Comparison of ENCODE assay signal across 9 cellular contexts in genomic region chr19:18193388-18194207, GRCh38. TPM values are rescaled to one million over a fixed set of nuclear protein-coding genes. Genes with fewer than 3 reads are reported as not detected.
DNase-seq lines count a peak whose midpoint lies in the region; ATAC-seq and TF ChIP-seq lines count a peak whose summit lies in the region.
"Had no signal": no experiment of that assay in that cellular context is flagged by ENCODE, and none has a peak within 500 bp of the region (broad histone marks: within the 10 kb centered on the region; RNA-seq: fewer than 3 reads in every experiment).

No MANE protein-coding gene starts in this region.

- H2BK5ac ChIP-seq in IMR-90 (ENCODE audit: low read depth, low read length, poor library complexity, severe bottlenecking): no peak overlapping the region

- no peak overlapping the region for H2BK20ac ChIP-seq in IMR-90 (ENCODE audit: low read depth, low read length)

- H2BK120ac ChIP-seq in IMR-90 (ENCODE audit: low read depth, low read length): no peak overlapping the region

- H3K4me1 Mint-ChIP-seq in brain: peaks cover 27% of the 10 kb centered on the region

- ATAC-seq in IMR-90 (ENCODE audit: low read depth) (no peak), lung (ENCODE audit: insufficient read depth, low FRiP score) (no peak), GM19351 (IDR thresholded peaks at IDR 0.05; ENCODE audit: unreplicated experiment) (no peak)

- H3K9ac ChIP-seq in IMR-90 (ENCODE audit: low read depth, low read length): peak overlapping the region; percentile 15

- BruUV-seq in IMR-90 (replicated peaks; lab: Mats Ljungman, UMichigan): no TSS peak

- H3K9me1 ChIP-seq in IMR-90 (ENCODE audit: insufficient read depth, low read length): peaks cover 8% of the 10 kb centered on the region; the same call in 1 of the 2 replicates

- peaks cover 8% of the 10 kb centered on the region for H3K4me1 ChIP-seq in IMR-90 (ENCODE audit: control insufficient read depth, insufficient read depth, low read length)
- H3K4me1 ChIP-seq in lung (ENCODE audit: control insufficient read depth in 2 of 2, insufficient read depth in 2 of 2, low read length in 2 of 2): peaks cover 0 to 9% of the 10 kb centered on the region in 2 donors
- peaks cover 0 to 12% of the 10 kb centered on the region in 2 donors for H3K4me1 ChIP-seq in uterus

- H3K27me3 Mint-ChIP-seq in brain: peaks cover 4% of the 10 kb centered on the region

- H2AK9ac ChIP-seq in IMR-90 (replicated peaks; ENCODE audit: low read depth, low read length, poor library complexity): peak overlapping the region; percentile 77

- no peak overlapping the region for H4K8ac ChIP-seq in IMR-90 (ENCODE audit: low read depth in 2 of 2, low read length in 2 of 2)

- H3K9me3 ChIP-seq in IMR-90 (ENCODE audit: control insufficient read depth, insufficient read depth, low read length) (no peaks in the 10 kb centered on the region), lung (ENCODE audit: control insufficient read depth in 2 of 2, insufficient read depth in 1 of 2, low read length in 1 of 2) (no peaks in the 10 kb centered on the region), uterus (no peaks in the 10 kb centered on the region)

- no peak overlapping the region for H4K91ac ChIP-seq in IMR-90 (ENCODE audit: insufficient read depth, low read depth, low read length)

- no peak overlapping the region for H3K14ac ChIP-seq in IMR-90 (replicated peaks; ENCODE audit: low read depth, low read length)

- 31% methylated on average over 10 of the region's 50 CpGs; no CpG with 5 or more reads in 1 of the 2 experiments for WGBS in IMR-90 (ENCODE audit: extremely low coverage in 2 of 2, insufficient read length in 1 of 2), 2 experiments
- WGBS in lung, 2 donors: 6 to 7% methylated on average over 50 of the region's 50 CpGs

- H3K4me3 Mint-ChIP-seq in brain: peak overlapping the region; percentile 78 to 92 (median 90)

- TF ChIP-seq POLR2A in IMR-90 (IDR thresholded peaks at IDR 0.05; ENCODE audit: low read depth, low read length) (no peak), uterus (IDR thresholded peaks at IDR 0.05) (no peak)

- H3K27me3 ChIP-seq in GM06990 (replicated peaks; ENCODE audit: control insufficient read depth, insufficient read depth, low read length) (no peaks in the 10 kb centered on the region), IMR-90 (ENCODE audit: control insufficient read depth, insufficient read depth, low read length) (no peaks in the 10 kb centered on the region), lung (ENCODE audit: control insufficient read depth, insufficient read depth) (no peaks in the 10 kb centered on the region), uterus (no peaks in the 10 kb centered on the region)

- CTCF ChIA-PET in IMR-90 (lab: Yijun Ruan, JAX): no interaction called here

- H3K4me2 ChIP-seq in IMR-90 (ENCODE audit: low read depth, low read length): peak overlapping the region; percentile 90

- intact Hi-C loops in IMR-90 (cut with micrococcal nuclease): loop anchor here (1.0 kb wide), 1 partner anchor 11 kb away; the partner anchor contains the start of gene RAB3A
- intact Hi-C loops in uterus (cut with DNase I; ENCODE audit: low total_unique reads): no loop called here

- in situ Hi-C loops in IMR-90 (cut with MboI; ENCODE audit: low sequenced_read_pairs): loop anchor here (10.0 kb wide), 2 partner anchors 131 to 221 kb away; partner anchors contain the start of genes LSM4 and SSBP4

- peaks cover 8% of the 10 kb centered on the region for H4K20me1 ChIP-seq in IMR-90 (ENCODE audit: insufficient read depth, low read length)

- no peak overlapping the region for H3K4ac ChIP-seq in IMR-90 (ENCODE audit: low read depth, low read length)

- peak overlapping the region; percentile 97 for H2AFZ ChIP-seq in IMR-90 (replicated peaks; ENCODE audit: low read length, poor library complexity)

- 0 out of 2 replicates have a peak overlapping the region, but pooled peaks have one; percentile 24 for H2AK5ac ChIP-seq in IMR-90 (ENCODE audit: low read depth, low read length)

- peaks cover 7 to 15% of the 10 kb centered on the region in 2 experiments; a peak in 3 of 4 replicates for H3K79me1 ChIP-seq in IMR-90 (ENCODE audit: low read depth in 1 of 2, low read length in 2 of 2)

- peak overlapping the region; percentile 70 for H3K4me3 ChIP-seq in GM06990 (replicated peaks; ENCODE audit: low read depth, low read length)
- H3K4me3 ChIP-seq in IMR-90 (ENCODE audit: insufficient read depth, low read depth, low read length): peak overlapping the region; percentile 55
- peak overlapping the region; percentile 77 for H3K4me3 ChIP-seq in lung
- H3K4me3 ChIP-seq in uterus: peak overlapping the region; percentile 80 to 97

- no peak overlapping the region for H4K5ac ChIP-seq in IMR-90 (ENCODE audit: low read depth, low read length)

- no peak for TF ChIP-seq RAD21 in IMR-90 (IDR thresholded peaks at IDR 0.05; ENCODE audit: low read length)

- DNase-seq in GM06990 (ENCODE audit: extremely low read depth, insufficient read length) (no peak), IMR-90 (no peak), lung (ENCODE audit: low spot score) (no peak), uterus (peak in 1 of 2 donors; percentile 34), NCI-H1930 (lab: John Stamatoyannopoulos, UW) (no peak), NCI-H2171 (lab: John Stamatoyannopoulos, UW) (no peak)

- H3K36me3 Mint-ChIP-seq in brain: peaks cover 8% of the 10 kb centered on the region

- dilution Hi-C loops in IMR-90 (cut with HindIII; ENCODE audit: low sequenced_read_pairs, unreplicated experiment): no loop called here

- peak overlapping the region; percentile 71; the same call in 1 of the 2 replicates for H3K23ac ChIP-seq in IMR-90 (ENCODE audit: low read depth, low read length)

- no peak overlapping the region for H3K18ac ChIP-seq in IMR-90 (ENCODE audit: low read depth, low read length)

- H3K27ac ChIP-seq in IMR-90 (ENCODE audit: insufficient read depth, low read length): peak overlapping the region; percentile 10; the same call in 1 of the 2 replicates
- peak overlapping the region; percentile 84 to 87 for H3K27ac ChIP-seq in lung (ENCODE audit: low read depth in 1 of 2, low read length in 1 of 2)
- peak overlapping the region; percentile 77 to 88 for H3K27ac ChIP-seq in uterus

- no peak overlapping the region for H3K56ac ChIP-seq in IMR-90 (ENCODE audit: extremely low read depth, insufficient read depth, low read length)

- H2BK15ac ChIP-seq in IMR-90 (ENCODE audit: low read depth, low read length): no peak overlapping the region

- TF ChIP-seq CTCF in GM06990 (IDR thresholded peaks at IDR 0.05; ENCODE audit: insufficient read depth, low read length, poor library complexity, severe bottlenecking) (no peak), IMR-90 (conservative IDR thresholded peaks at IDR 0.05; ENCODE audit: low read depth, low read length) (no peak), brain (conservative IDR thresholded peaks at IDR 0.05) (no peak), lung (IDR thresholded peaks at IDR 0.05; ENCODE audit: control extremely low read depth, extremely low read depth) (no peak), uterus (IDR thresholded peaks at IDR 0.05) (no peak)

- peaks cover 12% of the 10 kb centered on the region for H3K36me3 ChIP-seq in GM06990 (ENCODE audit: control insufficient read depth, insufficient read depth, low read length)
- peaks cover 23% of the 10 kb centered on the region for H3K36me3 ChIP-seq in IMR-90 (ENCODE audit: control insufficient read depth, insufficient read depth, low read length)
- H3K36me3 ChIP-seq in lung (ENCODE audit: control insufficient read depth in 2 of 2, insufficient read depth in 2 of 2, low read length in 2 of 2): peaks cover 0 to 23% of the 10 kb centered on the region in 2 donors
- no peaks in the 10 kb centered on the region for H3K36me3 ChIP-seq in uterus

- peak overlapping the region; percentile 38 to 98 (median 97) for H3K27ac Mint-ChIP-seq in brain

- POLR2A ChIA-PET in IMR-90 (lab: Charles Lee; ENCODE audit: unreplicated experiment): interaction anchor here (2.2 kb wide), 1 partner anchor 88 kb away, joined by 5 read pairs; the partner anchor contains the start of gene JUND

- H3K9me3 Mint-ChIP-seq in brain: peaks cover 0 to 4% (median 0%) of the 10 kb centered on the region in 5 experiments

RNA-seq across cellular contexts. Expression of gene MPV17L2, which starts 0.6 kb away (rescaled TPM):
- total RNA-seq in IMR-90 (2012; rRNA removed) (7.2 TPM in 2 replicates), lung (10 to 100 TPM in 1 of 2 donors, 1 to 10 TPM in 1; 3.2 to 13.7 TPM), uterus (10 to 100 TPM in 3 of 4 donors, 1 to 10 TPM in 1; 5.2 to 19.7 (median 11.1) TPM)
- polyA plus RNA-seq in IMR-90 (2012; rRNA removed) (19.5 and 22.5 TPM in 2 replicates), brain (ENCODE audit: insufficient read depth, low read depth, low replicate concordance) (19.0 TPM), lung (10 to 100 TPM; 22.7 to 28.0 TPM)
- polyA plus RNA-seq in IMR-90 (2012; cell fraction: cytosol; rRNA removed): 17.4 and 27.3 TPM in 2 replicates
- 3.9 and 10.3 TPM in 2 replicates for polyA plus RNA-seq in IMR-90 (2012; cell fraction: nucleus; rRNA removed; ENCODE audit: low replicate concordance)

RNA-seq across cellular contexts. Expression of gene RAB3A, which starts 10.2 kb away (rescaled TPM):
- 2.8 and 3.0 TPM in 2 replicates for total RNA-seq in IMR-90 (2012; rRNA removed)
- 13.4 and 13.6 TPM in 2 replicates for polyA plus RNA-seq in IMR-90 (2012; rRNA removed)
- polyA plus RNA-seq in IMR-90 (2012; cell fraction: cytosol; rRNA removed): 8.6 and 29.3 TPM in 2 replicates
- 35.0 and 55.7 TPM in 2 replicates for polyA plus RNA-seq in IMR-90 (2012; cell fraction: nucleus; rRNA removed; ENCODE audit: low replicate concordance)
- polyA plus RNA-seq in brain (ENCODE audit: insufficient read depth, low read depth, low replicate concordance): 184 TPM
- total RNA-seq in lung: 1 to 10 TPM; 3.1 to 6.7 TPM
- 1 to 10 TPM; 1.1 to 1.5 TPM for polyA plus RNA-seq in lung
- 1 to 10 TPM in 1 of 4 donors, under 1 TPM in 2, not detected in 1; 0.69 to 3.8 (median 0.77) TPM for total RNA-seq in uterus

RNA-seq across cellular contexts. Expression of gene IFI30, which starts 20.0 kb away (rescaled TPM):
- 1.1 and 2.3 TPM in 2 replicates for total RNA-seq in IMR-90 (2012; rRNA removed)
- 2.3 and 4.0 TPM in 2 replicates for polyA plus RNA-seq in IMR-90 (2012; rRNA removed)
- 3.1 TPM in 1 of 2 replicates, not detected in the other for polyA plus RNA-seq in IMR-90 (2012; cell fraction: cytosol; rRNA removed)
- 1.6 and 2.1 TPM in 2 replicates for polyA plus RNA-seq in IMR-90 (2012; cell fraction: nucleus; rRNA removed; ENCODE audit: low replicate concordance)
- polyA plus RNA-seq in brain (ENCODE audit: insufficient read depth, low read depth, low replicate concordance): 55.7 TPM
- total RNA-seq in lung: 100 to 1,000 TPM; 205 to 612 TPM
- polyA plus RNA-seq in lung: 1,000 to 10,000 TPM in 1 of 2 donors, 100 to 1,000 TPM in 1; 440 to 1,883 TPM
- total RNA-seq in uterus: 10 to 100 TPM in 2 of 4 donors, 1 to 10 TPM in 2; 4.1 to 17.4 (median 11.4) TPM

RNA-seq across cellular contexts. Expression of gene PDE4C, which starts 32.6 kb away (rescaled TPM):
- total RNA-seq in IMR-90 (2012; rRNA removed) (0.18 TPM in 1 of 2 replicates, not detected in the other), lung (10 to 100 TPM in 1 of 2 donors, 1 to 10 TPM in 1; 3.6 to 32.4 TPM), uterus (1 to 10 TPM in 2 of 4 donors, not detected in 2; 1.7 to 3.3 TPM)
- polyA plus RNA-seq in IMR-90 (2012; rRNA removed) (0.22 and 0.24 TPM in 2 replicates), brain (ENCODE audit: insufficient read depth, low read depth, low replicate concordance) (0.25 TPM), lung (1 to 10 TPM in 1 of 2 donors, under 1 TPM in 1; 0.32 to 4.8 TPM)
- 0.30 and 0.40 TPM in 2 replicates for polyA plus RNA-seq in IMR-90 (2012; cell fraction: cytosol; rRNA removed)
- 3.4 and 5.3 TPM in 2 replicates for polyA plus RNA-seq in IMR-90 (2012; cell fraction: nucleus; rRNA removed; ENCODE audit: low replicate concordance)
- total RNA-seq: T-helper 2 cell treated with Interferon-gamma antibody and Interleukin-4, amounts not matched to agents 100 ng/mL and 5 ng/mL, for 36 hours had no signal

RNA-seq across cellular contexts. Expression of gene PIK3R2, which starts 40.6 kb away (rescaled TPM):
- 8.9 and 12.2 TPM in 2 replicates for total RNA-seq in IMR-90 (2012; rRNA removed)
- polyA plus RNA-seq in IMR-90 (2012; rRNA removed): 25.1 and 27.7 TPM in 2 replicates
- polyA plus RNA-seq in IMR-90 (2012; cell fraction: cytosol; rRNA removed): 2.4 and 27.9 TPM in 2 replicates
- polyA plus RNA-seq in IMR-90 (2012; cell fraction: nucleus; rRNA removed; ENCODE audit: low replicate concordance): 33.3 and 53.0 TPM in 2 replicates
- 30.0 TPM for polyA plus RNA-seq in brain (ENCODE audit: insufficient read depth, low read depth, low replicate concordance)
- total RNA-seq in lung: 10 to 100 TPM; 22.3 to 36.2 TPM
- polyA plus RNA-seq in lung: 10 to 100 TPM in 1 of 2 donors, 1 to 10 TPM in 1; 7.0 to 18.4 TPM
- total RNA-seq in uterus: 10 to 100 TPM; 17.2 to 39.4 (median 29.7) TPM

Comparison
In these comparisons a context has a peak if more than half of its experiments do, and no peak if none do; other contexts are left out.
1. H3K27ac ChIP-seq: peak in every context shown above with its lines; median percentile 86 in lung; 82 in uterus; 10 in IMR-90.
2. RNA of gene IFI30, which starts 20.0 kb away (total RNA-seq): 205 to 612 TPM in lung; 4.1 to 17.4 TPM in uterus and 1.1 to 2.3 TPM in IMR-90; every median in the first group is over 10 times any median in the second.
3. Peak in every context shown above with its lines, with median percentiles within 50 percentile points of each other: H3K4me3 ChIP-seq.